Comparison of ENCODE assay signal across 14 cellular contexts in the genomic region with DNA sequence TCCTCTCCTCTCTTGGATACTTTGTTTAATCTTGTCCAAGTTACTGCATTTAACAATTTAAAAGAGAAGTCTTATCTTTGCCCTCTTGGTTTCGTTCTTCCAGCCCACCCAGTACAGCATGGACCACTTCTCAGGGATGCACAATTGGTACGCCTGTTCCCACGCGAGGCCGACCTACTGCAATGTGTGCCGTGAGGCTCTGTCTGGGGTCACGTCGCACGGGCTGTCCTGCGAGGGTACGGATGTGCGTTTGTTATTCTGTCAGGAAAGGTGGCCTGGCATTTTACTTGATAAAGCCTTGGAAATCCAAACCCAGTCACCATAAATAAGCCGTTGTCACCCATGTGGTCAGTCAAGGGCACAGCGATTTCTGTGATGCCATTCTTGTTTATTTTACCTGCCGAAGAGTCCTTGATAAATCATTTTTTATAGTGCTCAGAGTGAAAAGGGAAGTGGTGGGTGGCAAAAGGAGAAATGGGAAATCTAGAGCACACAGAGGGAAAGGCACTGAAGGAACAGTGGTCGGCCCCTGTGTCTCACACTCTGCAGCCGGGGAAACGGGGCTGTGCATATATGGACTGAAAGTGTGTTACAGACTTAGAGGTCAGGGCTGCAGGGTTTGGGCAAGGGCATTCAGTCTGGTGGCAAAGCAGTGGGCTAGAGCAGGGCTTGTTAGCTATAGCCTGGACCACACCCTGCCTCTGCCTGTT.
A peak's percentile ranks its signal among the peaks of the same experiment; 100 is the strongest.
DNase-seq lines count a peak whose midpoint lies in the region; ATAC-seq and TF ChIP-seq lines count a peak whose summit lies in the region.
"Had no signal": no experiment of that assay in that cellular context is flagged by ENCODE, and none has a peak within 500 bp of the region (broad histone marks: within the 10 kb centered on the region; RNA-seq: fewer than 3 reads in every experiment).

No MANE protein-coding gene starts in this region.

- H3K36me3 ChIP-seq in Peyer's patch: peaks cover 0 to 56% (median 0%) of the 10 kb centered on the region in 3 donors
- peaks cover 48 to 56% (median 54%) of the 10 kb centered on the region in 4 donors for H3K36me3 ChIP-seq in stomach

- H3K9me3 Mint-ChIP-seq in activated naive CD4-positive, alpha-beta T cell treated with anti-CD3 and anti-CD28 coated beads for 36 hours: no peaks in the 10 kb centered on the region

- TF ChIP-seq CTCF in Peyer's patch (IDR thresholded peaks at IDR 0.05) (no peak), stomach (IDR thresholded peaks at IDR 0.05) (no peak)

- ATAC-seq in HG02759 (IDR thresholded peaks at IDR 0.05; ENCODE audit: unreplicated experiment) (no peak), GM19395 (IDR thresholded peaks at IDR 0.05; ENCODE audit: unreplicated experiment) (no peak)
- ATAC-seq: left cardiac atrium had no signal

- H3K27ac ChIP-seq in Peyer's patch (no peak overlapping the region), stomach (peak overlapping the region; percentile 26 to 69 (median 52))
- H3K27ac ChIP-seq: epithelial cell of prostate had no signal

- H3K27me3 ChIP-seq in Peyer's patch (no peaks in the 10 kb centered on the region), stomach (no peaks in the 10 kb centered on the region)

- peaks cover 16% of the 10 kb centered on the region for H3K4me1 Mint-ChIP-seq in activated naive CD4-positive, alpha-beta T cell treated with anti-CD3 and anti-CD28 coated beads for 36 hours (ENCODE audit: low read depth)

- no peaks in the 10 kb centered on the region for H3K9me3 ChIP-seq in Peyer's patch
- no peaks in the 10 kb centered on the region for H3K9me3 ChIP-seq in stomach
- H3K9me3 ChIP-seq: HAP-1 had no signal

- CTCF ChIA-PET in activated naive CD4-positive, alpha-beta T cell treated with anti-CD3 and anti-CD28 coated beads for 36 hours (lab: Charles Lee): interaction anchor here (0.5 to 14.6 kb wide), 5 partner anchors 8 to 96 kb away, joined by 3 to 207 read pairs (median 3); no protein-coding TSS in a partner anchor

- TF ChIP-seq POLR2A in Peyer's patch (IDR thresholded peaks at IDR 0.05): no peak
- no peak for TF ChIP-seq POLR2A in stomach (IDR thresholded peaks at IDR 0.05)

- no peak overlapping the region for H3K4me3 Mint-ChIP-seq in activated naive CD4-positive, alpha-beta T cell treated with anti-CD3 and anti-CD28 coated beads for 36 hours

- intact Hi-C loops in activated naive CD4-positive, alpha-beta T cell treated with anti-CD3 and anti-CD28 coated beads for 36 hours (cut with micrococcal nuclease): no loop called here
- intact Hi-C loops in stomach (cut with DNase I; ENCODE audit: low total_unique reads): no loop called here

- H3K4me1 ChIP-seq in Peyer's patch (no peaks in the 10 kb centered on the region), stomach (peaks cover 30 to 74% (median 44%) of the 10 kb centered on the region in 4 donors)
- H3K4me1 ChIP-seq: HAP-1 had no signal

- no peak for TF ChIP-seq EP300 in stomach (IDR thresholded peaks at IDR 0.05)

- H3K27me3 Mint-ChIP-seq in activated naive CD4-positive, alpha-beta T cell treated with anti-CD3 and anti-CD28 coated beads for 36 hours (ENCODE audit: low read depth): no peaks in the 10 kb centered on the region

- H3K4me3 ChIP-seq in Peyer's patch: no peak overlapping the region
- no peak overlapping the region for H3K4me3 ChIP-seq in stomach
- H3K4me3 ChIP-seq: HAP-1 had no signal

- peaks cover 13% of the 10 kb centered on the region for H3K36me3 Mint-ChIP-seq in activated naive CD4-positive, alpha-beta T cell treated with anti-CD3 and anti-CD28 coated beads for 36 hours (ENCODE audit: low read depth)

- no peak for DNase-seq in activated naive CD4-positive, alpha-beta T cell treated with anti-CD3 and anti-CD28 coated beads for 36 hours
- DNase-seq in activated naive CD4-positive, alpha-beta T cell (lab: John Stamatoyannopoulos, UW): no peak
- DNase-seq in Peyer's patch (peak in 2 of 3 donors; percentile 21 to 44), mesenteric fat pad (ENCODE audit: low spot score) (peak; percentile 43), stomach (peak; percentile 25), NCI-H1417 (lab: John Stamatoyannopoulos, UW) (no peak)
- DNase-seq: left cardiac atrium, NCI-H1694, NCI-H524, T1000 had no signal

- peak overlapping the region; percentile 0 for H3K27ac Mint-ChIP-seq in activated naive CD4-positive, alpha-beta T cell treated with anti-CD3 and anti-CD28 coated beads for 36 hours

- WGBS in stomach, 5 donors: 48 to 73% (median 68%) methylated on average over 18 of the region's 18 CpGs

Comparison
In these comparisons a context has a peak if more than half of its experiments do, and no peak if none do; other contexts are left out.
1. DNase-seq: peak in Peyer's patch (2 of 3), mesenteric fat pad (single experiment) and stomach (single experiment); none in activated naive CD4-positive, alpha-beta T cell treated with anti-CD3 and anti-CD28 coated beads for 36 hours (single experiment), activated naive CD4-positive, alpha-beta T cell (0 of 4) and NCI-H1417 (0 of 3).
2. H3K27ac ChIP-seq: peak in stomach (5 of 5); none in Peyer's patch (0 of 4).